9 cellular contexts compared by ENCODE assay signal in the genomic region with DNA sequence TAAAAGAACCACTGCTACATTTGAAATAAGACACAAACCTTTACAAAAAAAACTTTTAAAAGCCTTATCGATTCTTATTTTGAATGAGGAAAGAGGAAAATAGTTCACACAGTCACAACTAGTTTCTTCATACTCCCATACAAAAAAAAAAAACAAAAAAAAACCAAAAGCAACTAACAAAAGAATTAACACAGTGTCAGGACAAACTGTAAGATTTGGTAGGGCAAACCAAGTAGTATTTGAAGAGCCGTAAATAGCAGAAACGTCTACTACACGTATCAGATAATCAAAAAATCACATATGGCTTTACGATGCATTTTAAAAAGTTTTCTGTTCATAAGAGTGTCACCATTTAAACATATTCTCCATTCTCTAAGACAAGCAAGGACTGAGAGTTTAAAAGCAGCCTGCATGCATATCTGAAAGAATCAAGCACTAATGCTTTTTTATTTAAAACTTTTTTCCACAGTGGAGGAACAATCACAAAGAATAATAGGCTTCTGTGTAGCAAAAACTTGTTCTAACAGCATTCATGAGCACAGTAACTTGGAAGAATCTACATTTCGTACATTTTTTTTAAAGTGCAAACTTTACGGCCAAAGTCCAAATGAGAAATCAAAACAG. TPM values are rescaled to one million over a fixed set of nuclear protein-coding genes. Genes with fewer than 3 reads are reported as not detected.
DNase-seq lines count a peak whose midpoint lies in the region; ATAC-seq lines count a peak whose summit lies in the region.
"Had no signal": no experiment of that assay in that cellular context is flagged by ENCODE, and none has a peak within 500 bp of the region (broad histone marks: within the 10 kb centered on the region; RNA-seq: fewer than 3 reads in every experiment).

No MANE protein-coding gene starts in this region.

- H3K4me1 Mint-ChIP-seq in activated CD4-positive, alpha-beta memory T cell treated with anti-CD3 and anti-CD28 coated beads, Interleukin-2, amount 10 ng/mL, durations not matched to agents 7 days and 5 days = peaks cover 47% of the 10 kb centered on the region

- H3K4me3 ChIP-seq in HAP-1 (peak overlapping the region; percentile 73), iPS DF 6.9 (ENCODE audit: low read length) (peak overlapping the region; percentile 84; the same call in 1 of the 2 replicates), skeletal muscle satellite cell (ENCODE audit: low read length) (peak overlapping the region; percentile 87)

- WGBS in iPS DF 6.9 (ENCODE audit: insufficient coverage, insufficient read length) = no CpG with 5 or more reads among the region's 7 CpGs

- H3K27me3 ChIP-seq in HAP-1 (ENCODE audit: low read depth) (no peaks in the 10 kb centered on the region), iPS DF 6.9 (ENCODE audit: control insufficient read depth, insufficient read depth, low read length) (no peaks in the 10 kb centered on the region), skeletal muscle satellite cell (ENCODE audit: control insufficient read depth, insufficient read depth, low read length) (no peaks in the 10 kb centered on the region)

- H3K9me3 Mint-ChIP-seq in activated CD4-positive, alpha-beta memory T cell treated with anti-CD3 and anti-CD28 coated beads, Interleukin-2, amount 10 ng/mL, durations not matched to agents 7 days and 5 days = no peaks in the 10 kb centered on the region

- H3K4me2 ChIP-seq in skeletal muscle satellite cell (ENCODE audit: low read length) = peak overlapping the region; percentile 83

- peak in 1 of 2 experiments; percentile 33 for DNase-seq in HAP-1 (ENCODE audit: low spot score in 2 of 2)
- no peak for DNase-seq in activated CD4-positive, alpha-beta memory T cell treated with anti-CD3 and anti-CD28 coated beads, Interleukin-2, amount 10 ng/mL, durations not matched to agents 7 days and 5 days
- no peak for DNase-seq in iPS DF 6.9 (ENCODE audit: low read depth, low spot score)
- no peak for DNase-seq in DMS53 (lab: John Stamatoyannopoulos, UW)
- DNase-seq in stimulated activated CD4-positive, alpha-beta T cell treated with anti-CD3 and anti-CD28 coated beads, Interleukin-4, amount 100 ng/mL, for 1 hour = no peak
- DNase-seq: effector CD4-positive, alpha-beta T cell had no signal

- no peak for ATAC-seq in GM19324 (IDR thresholded peaks at IDR 0.05; ENCODE audit: low FRiP score, unreplicated experiment)
- no peak for ATAC-seq in HG03442 (IDR thresholded peaks at IDR 0.05; ENCODE audit: unreplicated experiment)

- H3K36me3 ChIP-seq in HAP-1 (replicated peaks) (no peaks in the 10 kb centered on the region), iPS DF 6.9 (ENCODE audit: control insufficient read depth, insufficient read depth, low read length) (no peaks in the 10 kb centered on the region), skeletal muscle satellite cell (ENCODE audit: insufficient read depth, low read length) (no peaks in the 10 kb centered on the region)

- POLR2A ChIA-PET in activated CD4-positive, alpha-beta memory T cell treated with anti-CD3 and anti-CD28 coated beads, Interleukin-2, amount 10 ng/mL, durations not matched to agents 7 days and 5 days (lab: Charles Lee) = interaction anchor here (0.7 to 5.2 kb wide), 19 partner anchors 8 to 403 kb away, joined by 3 to 62 read pairs (median 13); a partner anchor contains a TSS

- H3K9ac ChIP-seq in skeletal muscle satellite cell (ENCODE audit: low read depth, low read length) = peak overlapping the region; percentile 96

- peaks cover 21% of the 10 kb centered on the region for H3K4me1 ChIP-seq in HAP-1
- H3K4me1 ChIP-seq in iPS DF 6.9 (ENCODE audit: control insufficient read depth, insufficient read depth, low read length) = no peaks in the 10 kb centered on the region
- H3K4me1 ChIP-seq in skeletal muscle satellite cell (ENCODE audit: control insufficient read depth, insufficient read depth, low read length) = peaks cover 48% of the 10 kb centered on the region

- H3K27ac Mint-ChIP-seq in activated CD4-positive, alpha-beta memory T cell treated with anti-CD3 and anti-CD28 coated beads, Interleukin-2, amount 10 ng/mL, durations not matched to agents 7 days and 5 days = peak overlapping the region; percentile 88

- peaks cover 41% of the 10 kb centered on the region for H3K36me3 Mint-ChIP-seq in activated CD4-positive, alpha-beta memory T cell treated with anti-CD3 and anti-CD28 coated beads, Interleukin-2, amount 10 ng/mL, durations not matched to agents 7 days and 5 days (ENCODE audit: low read depth)

- in situ Hi-C loops in HAP-1 (cut with MboI; ENCODE audit: low sequenced_read_pairs) = no loop called here

- no peaks in the 10 kb centered on the region for H3K27me3 Mint-ChIP-seq in activated CD4-positive, alpha-beta memory T cell treated with anti-CD3 and anti-CD28 coated beads, Interleukin-2, amount 10 ng/mL, durations not matched to agents 7 days and 5 days

- no peaks in the 10 kb centered on the region for H3K9me3 ChIP-seq in HAP-1
- no peaks in the 10 kb centered on the region for H3K9me3 ChIP-seq in iPS DF 6.9 (ENCODE audit: control insufficient read depth, insufficient read depth, low read length)
- H3K9me3 ChIP-seq in skeletal muscle satellite cell (replicated peaks; ENCODE audit: low read length) = no peaks in the 10 kb centered on the region

- H3K27ac ChIP-seq in iPS DF 6.9 (ENCODE audit: low read length) = no peak overlapping the region

- CTCF ChIA-PET in activated CD4-positive, alpha-beta memory T cell treated with anti-CD3 and anti-CD28 coated beads, Interleukin-2, amount 10 ng/mL, durations not matched to agents 7 days and 5 days (lab: Charles Lee) = interaction anchor here (0.8 to 7.9 kb wide), 7 partner anchors 8 to 212 kb away, joined by 3 to 84 read pairs (median 8); a partner anchor contains a TSS

- H3K4me3 Mint-ChIP-seq in activated CD4-positive, alpha-beta memory T cell treated with anti-CD3 and anti-CD28 coated beads, Interleukin-2, amount 10 ng/mL, durations not matched to agents 7 days and 5 days = peak overlapping the region; percentile 100

RNA-seq across cellular contexts. Expression of a gene that starts 2.2 kb away (rescaled TPM):
- 100 to 1,000 TPM; 194 to 199 TPM for total RNA-seq in activated CD4-positive, alpha-beta memory T cell treated with anti-CD3 and anti-CD28 coated beads, Interleukin-2, amount 10 ng/mL, durations not matched to agents 7 days and 5 days
- total RNA-seq in skeletal muscle satellite cell (2012; rRNA removed) = 166 and 219 TPM in 2 replicates
